ENCODE assay signal across 15 cellular contexts in genomic region chr20:47305667-47306066, GRCh38. TPM values are rescaled to one million over a fixed set of nuclear protein-coding genes. Genes with fewer than 3 reads are reported as not detected.
A peak's percentile ranks its signal among the peaks of the same experiment; 100 is the strongest.
DNase-seq lines count a peak whose midpoint lies in the region; ATAC-seq, FAIRE-seq and TF ChIP-seq lines count a peak whose summit lies in the region.
"Had no signal": no experiment of that assay in that cellular context is flagged by ENCODE, and none has a peak within 500 bp of the region (broad histone marks: within the 10 kb centered on the region; RNA-seq: fewer than 3 reads in every experiment).

No MANE protein-coding gene starts in this region.

- no peak for DNase-seq in activated naive CD4-positive, alpha-beta T cell treated with anti-CD3 and anti-CD28 coated beads, Interleukin-2, amount 10 ng/mL, durations not matched to agents 7 days and 5 days
- DNase-seq in activated naive CD4-positive, alpha-beta T cell treated with anti-CD3 and anti-CD28 coated beads, Interleukin-2, amount 50 U/mL, for 16 hours = no peak
- DNase-seq in activated naive CD4-positive, alpha-beta T cell treated with anti-CD3 and anti-CD28 coated beads, Interleukin-2, amount 50 U/mL, for 72 hours (ENCODE audit: low spot score in 2 of 2) = no peak
- DNase-seq in fibroblast of villous mesenchyme (ENCODE audit: low read depth) (peak; percentile 93), transverse colon (no peak), gastrocnemius medialis (no peak), GM12891 (ENCODE audit: insufficient read length, low spot score) (no peak)
- DNase-seq: amygdala, GOT3, kidney, NCI-H2081, NCI-H526 treated with DMSO at 0.1 percent for 48 hours, PC-3, upper lobe of right lung had no signal

- CTCF ChIA-PET in activated naive CD4-positive, alpha-beta T cell treated with anti-CD3 and anti-CD28 coated beads, Interleukin-2, amount 10 ng/mL, durations not matched to agents 7 days and 5 days (lab: Charles Lee) = interaction anchor here (1.1 kb wide), 1 partner anchor 78 kb away, joined by 3 read pairs; no protein-coding TSS in a partner anchor

- no peak overlapping the region for H3K4me3 ChIP-seq in fibroblast of villous mesenchyme (ENCODE audit: low read depth, low read length)
- H3K4me3 ChIP-seq in transverse colon = no peak overlapping the region
- no peak overlapping the region for H3K4me3 ChIP-seq in gastrocnemius medialis
- H3K4me3 ChIP-seq: upper lobe of right lung had no signal

- H3K9me3 Mint-ChIP-seq in activated naive CD4-positive, alpha-beta T cell treated with anti-CD3 and anti-CD28 coated beads, Interleukin-2, amount 10 ng/mL, durations not matched to agents 7 days and 5 days = no peaks in the 10 kb centered on the region
- no peaks in the 10 kb centered on the region for H3K9me3 Mint-ChIP-seq in activated naive CD4-positive, alpha-beta T cell treated with anti-CD3 and anti-CD28 coated beads, Interleukin-2, amount 50 U/mL, for 72 hours

- TF ChIP-seq CTCF in fibroblast of villous mesenchyme (IDR thresholded peaks at IDR 0.05; ENCODE audit: insufficient read depth, low read depth, low read length) (no peak), transverse colon (IDR thresholded peaks at IDR 0.05) (no peak), gastrocnemius medialis (IDR thresholded peaks at IDR 0.05 in 4 of 5, conservative IDR thresholded peaks at IDR 0.05 in 1 of 5) (no peak)

- H3K36me3 ChIP-seq in transverse colon (peaks cover 0 to 32% (median 10%) of the 10 kb centered on the region in 4 donors), gastrocnemius medialis (peaks cover 0 to 34% of the 10 kb centered on the region in 2 donors)

- ATAC-seq in activated naive CD4-positive, alpha-beta T cell treated with anti-CD3 and anti-CD28 coated beads, Interleukin-2, amount 50 U/mL, for 72 hours = peak; percentile 28 to 53
- ATAC-seq in gastrocnemius medialis (no peak), GM18520 (IDR thresholded peaks at IDR 0.05; ENCODE audit: unreplicated experiment) (no peak)
- ATAC-seq: PC-3, upper lobe of right lung had no signal

- no peaks in the 10 kb centered on the region for H3K27me3 Mint-ChIP-seq in activated naive CD4-positive, alpha-beta T cell treated with anti-CD3 and anti-CD28 coated beads, Interleukin-2, amount 10 ng/mL, durations not matched to agents 7 days and 5 days

- TF ChIP-seq EP300 in transverse colon (IDR thresholded peaks at IDR 0.05; ENCODE audit: low read depth) = no peak

- H3K36me3 Mint-ChIP-seq in activated naive CD4-positive, alpha-beta T cell treated with anti-CD3 and anti-CD28 coated beads, Interleukin-2, amount 10 ng/mL, durations not matched to agents 7 days and 5 days = peaks cover 40% of the 10 kb centered on the region
- peaks cover 0 to 25% of the 10 kb centered on the region in 2 donors for H3K36me3 Mint-ChIP-seq in activated naive CD4-positive, alpha-beta T cell treated with anti-CD3 and anti-CD28 coated beads, Interleukin-2, amount 50 U/mL, for 72 hours

- intact Hi-C loops in transverse colon (cut with DNase I; ENCODE audit: low total_unique reads) = no loop called here
- intact Hi-C loops in gastrocnemius medialis (cut with DNase I; ENCODE audit: low total_unique reads) = no loop called here

- H3K27ac Mint-ChIP-seq in activated naive CD4-positive, alpha-beta T cell treated with anti-CD3 and anti-CD28 coated beads, Interleukin-2, amount 10 ng/mL, durations not matched to agents 7 days and 5 days = peak overlapping the region; percentile 9
- peak overlapping the region in 1 of 2 donors; percentile 44 for H3K27ac Mint-ChIP-seq in activated naive CD4-positive, alpha-beta T cell treated with anti-CD3 and anti-CD28 coated beads, Interleukin-2, amount 50 U/mL, for 72 hours

- WGBS in transverse colon (ENCODE audit: low coverage in 1 of 2), 2 donors = 81 to 90% methylated on average over 4 of the region's 4 CpGs

- in situ Hi-C loops in transverse colon (cut with MboI; ENCODE audit: low pct_ligation_motif_present in 1 of 4, low pct_unique_long_range_greater_than_20kb in 1 of 4, low sequenced_read_pairs in 3 of 4) = no loop called here
- in situ Hi-C loops in gastrocnemius medialis (cut with MboI; ENCODE audit: low sequenced_read_pairs in 4 of 4) = no loop called here

- H3K27me3 ChIP-seq in transverse colon = no peaks in the 10 kb centered on the region
- H3K27me3 ChIP-seq in gastrocnemius medialis = no peaks in the 10 kb centered on the region
- H3K27me3 ChIP-seq: upper lobe of right lung had no signal

- H3K9me3 ChIP-seq in transverse colon (no peaks in the 10 kb centered on the region), gastrocnemius medialis (no peaks in the 10 kb centered on the region)
- H3K9me3 ChIP-seq: upper lobe of right lung had no signal

- no peak for FAIRE-seq in GM12891 (lab: Jason Lieb, UNC)
- FAIRE-seq: kidney had no signal

- H3K4me1 Mint-ChIP-seq in activated naive CD4-positive, alpha-beta T cell treated with anti-CD3 and anti-CD28 coated beads, Interleukin-2, amount 10 ng/mL, durations not matched to agents 7 days and 5 days = peaks cover 30% of the 10 kb centered on the region

- H3K4me3 Mint-ChIP-seq in activated naive CD4-positive, alpha-beta T cell treated with anti-CD3 and anti-CD28 coated beads, Interleukin-2, amount 10 ng/mL, durations not matched to agents 7 days and 5 days = no peak overlapping the region

- TF ChIP-seq POLR2A in transverse colon (IDR thresholded peaks at IDR 0.05) = no peak
- TF ChIP-seq POLR2A in gastrocnemius medialis (IDR thresholded peaks at IDR 0.05) = no peak
- no peak for TF ChIP-seq POLR2A in GM12891 (IDR thresholded peaks at IDR 0.05; ENCODE audit: low read depth, low read length)

- peaks cover 9 to 25% (median 22%) of the 10 kb centered on the region in 4 donors for H3K4me1 ChIP-seq in transverse colon
- peaks cover 0 to 17% of the 10 kb centered on the region in 2 donors for H3K4me1 ChIP-seq in gastrocnemius medialis

- H3K27ac ChIP-seq in transverse colon (peak overlapping the region in 3 of 4 donors; percentile 70 to 85 (median 73)), gastrocnemius medialis (no peak overlapping the region)
- H3K27ac ChIP-seq: upper lobe of right lung had no signal

TF ChIP-seq in GM12891, 5 proteins besides CTCF, POLR2A, EP300 and RAD21:
- TF ChIP-seq PAX5 (IDR thresholded peaks at IDR 0.05; ENCODE audit: insufficient read depth, low read length, severe bottlenecking) (no peak), POLR2AphosphoS5 (IDR thresholded peaks at IDR 0.05; ENCODE audit: low read depth, low read length) (no peak), SPI1 (IDR thresholded peaks at IDR 0.05; ENCODE audit: low read depth, low read length) (no peak), TAF1 (IDR thresholded peaks at IDR 0.05; ENCODE audit: low read depth, low read length) (no peak), POU2F2 (IDR thresholded peaks at IDR 0.05; ENCODE audit: low read depth, low read length) (no peak)

RNA-seq across cellular contexts. Expression of gene ZMYND8, which starts 50.8 kb away (rescaled TPM):
- 10 to 100 TPM; 35.7 to 46.4 TPM for total RNA-seq in activated naive CD4-positive, alpha-beta T cell treated with anti-CD3 and anti-CD28 coated beads, Interleukin-2, amount 50 U/mL, for 72 hours
- total RNA-seq in fibroblast of villous mesenchyme (14.8 and 20.3 TPM in 2 replicates), transverse colon (10 to 100 TPM; 41.6 to 79.4 (median 60.7) TPM), gastrocnemius medialis (10 to 100 TPM; 15.1 to 32.2 (median 19.7) TPM)
- 14.5 TPM for polyA plus RNA-seq in GM12891 (2012; ENCODE audit: low read depth, missing spikeins)

Comparison
In these comparisons a context has a peak if more than half of its experiments do, and no peak if none do; other contexts are left out.
1. ATAC-seq: peak in activated naive CD4-positive, alpha-beta T cell treated with anti-CD3 and anti-CD28 coated beads, Interleukin-2, amount 50 U/mL, for 72 hours (2 of 2); none in gastrocnemius medialis (0 of 2) and GM18520 (single experiment).
2. H3K27ac ChIP-seq: peak in transverse colon (3 of 4); none in gastrocnemius medialis (0 of 4).